ENCODE assay signal across 9 cellular contexts in the genomic region with DNA sequence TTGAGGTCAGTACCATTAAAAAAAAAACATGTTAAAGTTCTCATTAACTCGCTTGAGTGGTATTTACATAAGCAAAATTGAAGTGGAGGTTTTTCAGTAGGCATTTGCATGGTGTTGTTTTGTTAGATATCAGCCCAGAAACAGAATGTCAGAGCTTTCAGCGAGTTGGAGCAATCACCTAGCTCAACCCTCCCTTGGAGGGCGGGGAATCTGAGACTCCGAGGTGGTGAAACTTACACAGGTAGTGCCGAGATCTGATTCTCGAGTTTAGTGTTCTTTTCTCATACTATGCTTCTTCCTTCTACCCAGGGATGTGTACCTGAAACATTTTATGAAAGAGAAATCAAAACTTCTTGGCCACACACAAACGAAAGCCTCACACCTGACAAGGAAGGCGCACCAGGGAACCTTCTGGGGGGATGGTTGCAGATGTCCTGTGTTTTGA. TPM values are rescaled to one million over a fixed set of nuclear protein-coding genes. Genes with fewer than 3 reads are reported as not detected.
DNase-seq lines count a peak whose midpoint lies in the region; ATAC-seq lines count a peak whose summit lies in the region.
"Had no signal": no experiment of that assay in that cellular context is flagged by ENCODE, and none has a peak within 500 bp of the region (broad histone marks: within the 10 kb centered on the region; RNA-seq: fewer than 3 reads in every experiment).

No MANE protein-coding gene starts in this region.

- no peak overlapping the region for H3K4me3 ChIP-seq in skeletal muscle tissue (ENCODE audit: low read length in 3 of 3)

- ATAC-seq in GM19035 (IDR thresholded peaks at IDR 0.05; ENCODE audit: unreplicated experiment), result peak; percentile 59
- peak; percentile 66 for ATAC-seq in HG02678 (IDR thresholded peaks at IDR 0.05; ENCODE audit: unreplicated experiment)
- ATAC-seq in HG03135 (IDR thresholded peaks at IDR 0.05; ENCODE audit: unreplicated experiment), result no peak

- peak in 2 of 61 donors; percentile 28 to 42 for DNase-seq in caudate nucleus (lab: John Stamatoyannopoulos, UW)
- DNase-seq in mesenteric fat pad (ENCODE audit: low spot score), result no peak
- DNase-seq in SHP77 (lab: John Stamatoyannopoulos, UW), result no peak
- DNase-seq: activated CD4-positive, alpha-beta T cell treated with anti-CD3 and anti-CD28 coated beads for 4 hours; NCI-H2029 treated with DMSO at 0.1 percent for 48 hours had no signal

- H3K27ac ChIP-seq in caudate nucleus (ENCODE audit: low read depth, low read length), result peak overlapping the region; percentile 92
- H3K27ac ChIP-seq in skeletal muscle tissue (ENCODE audit: low read depth, low read length), result peak overlapping the region; percentile 76

- H3K36me3 ChIP-seq in skeletal muscle tissue (ENCODE audit: control insufficient read depth in 3 of 3, insufficient read depth in 3 of 3, low read length in 3 of 3), result peaks cover 13 to 44% (median 31%) of the 10 kb centered on the region in 3 donors

- no peaks in the 10 kb centered on the region for H3K27me3 ChIP-seq in skeletal muscle tissue (ENCODE audit: control insufficient read depth in 3 of 3, insufficient read depth in 3 of 3, low read length in 3 of 3)

- peak overlapping the region in 1 of 3 donors; percentile 18 for H3K9ac ChIP-seq in skeletal muscle tissue (ENCODE audit: low read depth in 1 of 3, low read length in 3 of 3)

- H3K4me1 ChIP-seq in skeletal muscle tissue (ENCODE audit: control insufficient read depth in 3 of 3, insufficient read depth in 3 of 3, low read length in 3 of 3), result peaks cover 56 to 75% (median 62%) of the 10 kb centered on the region in 3 donors

- H3K9me3 ChIP-seq in skeletal muscle tissue (ENCODE audit: control insufficient read depth in 3 of 3, low read length in 3 of 3), result no peaks in the 10 kb centered on the region

RNA-seq across cellular contexts. Expression of gene SEC14L1, which starts 6.6 kb away (rescaled TPM):
- total RNA-seq in skeletal muscle tissue (83.5 TPM), mesenteric fat pad (192 TPM)
